Comparison of ENCODE assay signal across 8 cellular contexts in the genomic region with DNA sequence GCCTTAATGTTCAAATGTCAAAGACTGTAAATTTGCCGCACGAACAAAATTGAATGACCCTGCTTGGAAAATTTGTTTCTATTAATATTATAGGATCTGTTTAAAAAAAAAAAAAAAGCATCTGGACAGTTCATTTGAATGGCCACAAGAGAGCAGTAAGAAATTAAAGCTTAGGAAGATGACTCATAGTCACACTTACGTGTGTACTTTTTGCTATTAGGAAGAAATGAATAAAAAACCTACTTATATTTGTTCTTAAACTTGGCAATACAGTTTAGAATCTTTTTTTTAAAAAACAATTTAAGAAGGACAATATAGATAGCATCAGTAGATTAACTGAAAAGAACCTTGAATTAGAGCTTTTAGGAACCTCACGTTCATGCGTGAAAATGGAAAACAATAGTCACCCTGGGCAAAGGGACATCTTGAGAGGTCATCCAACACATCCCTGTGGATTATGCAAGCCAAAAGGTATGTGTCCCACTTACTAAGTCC.
DNase-seq lines count a peak whose midpoint lies in the region; ATAC-seq and TF ChIP-seq lines count a peak whose summit lies in the region.

No MANE protein-coding gene starts in this region.

- H3K4me3 ChIP-seq in WI38 (ENCODE audit: low read depth, low read length), result no peak overlapping the region

- peak; percentile 50 for DNase-seq in AG20443 (ENCODE audit: low spot score)
- peak; percentile 69 for DNase-seq in HT1080 (ENCODE audit: low read depth)
- DNase-seq in iPS-NIHi7 (ENCODE audit: extremely low spot score), result peak; percentile 14
- no peak for DNase-seq in activated CD4-positive, alpha-beta T cell treated with anti-CD3 and anti-CD28 coated beads, Interleukin-2, amount 50 U/mL, for 1 hour
- no peak for DNase-seq in stimulated activated CD4-positive, alpha-beta T cell treated with anti-CD3 and anti-CD28 coated beads, Interleukin-4, amount 100 ng/mL, for 24 hours
- no peak for DNase-seq in activated CD4-positive, alpha-beta T cell treated with anti-CD3 and anti-CD28 coated beads for 4 hours

- no peak for ATAC-seq in HG03469 (IDR thresholded peaks at IDR 0.05; ENCODE audit: unreplicated experiment)

- peak; percentile 17; the same call in 1 of the 2 replicates for TF ChIP-seq CTCF in WI38 (IDR thresholded peaks at IDR 0.05; ENCODE audit: low read depth, low read length)

Comparison
In these comparisons a context has a peak if more than half of its experiments do, and no peak if none do; other contexts are left out.
1. DNase-seq: peak in AG20443 (single experiment), HT1080 (single experiment) and iPS-NIHi7 (single experiment); none in activated CD4-positive, alpha-beta T cell treated with anti-CD3 and anti-CD28 coated beads, Interleukin-2, amount 50 U/mL, for 1 hour (single experiment), stimulated activated CD4-positive, alpha-beta T cell treated with anti-CD3 and anti-CD28 coated beads, Interleukin-4, amount 100 ng/mL, for 24 hours (single experiment) and activated CD4-positive, alpha-beta T cell treated with anti-CD3 and anti-CD28 coated beads for 4 hours (0 of 2).